In genomic region chr22:46047226-46047625, GRCh38 we compare ENCODE assay signal across 11 cellular contexts.
A peak's percentile ranks its signal among the peaks of the same experiment; 100 is the strongest.
DNase-seq lines count a peak whose midpoint lies in the region; ATAC-seq and TF ChIP-seq lines count a peak whose summit lies in the region.
"Had no signal": no experiment of that assay in that cellular context is flagged by ENCODE, and none has a peak within 500 bp of the region (broad histone marks: within the 10 kb centered on the region; RNA-seq: fewer than 3 reads in every experiment).

No MANE protein-coding gene starts in this region.

- TF ChIP-seq CTCF in mucosa of descending colon (IDR thresholded peaks at IDR 0.05): no peak
- TF ChIP-seq CTCF in suprapubic skin (IDR thresholded peaks at IDR 0.05): no peak

- WGBS in suprapubic skin: 47% methylated on average over 12 of the region's 13 CpGs

- H3K9me3 ChIP-seq in mucosa of descending colon (no peaks in the 10 kb centered on the region), suprapubic skin (no peaks in the 10 kb centered on the region)

- H3K4me3 ChIP-seq in mucosa of descending colon (no peak overlapping the region), suprapubic skin (peak overlapping the region; percentile 69)

- TF ChIP-seq POLR2A in suprapubic skin (IDR thresholded peaks at IDR 0.05): no peak

- H3K36me3 ChIP-seq in mucosa of descending colon (ENCODE audit: low read depth) (no peaks in the 10 kb centered on the region), suprapubic skin (no peaks in the 10 kb centered on the region)

- peak overlapping the region; percentile 90 for H3K27ac ChIP-seq in caudate nucleus (ENCODE audit: low read depth, low read length)
- H3K27ac ChIP-seq in suprapubic skin: peak overlapping the region; percentile 98

- H3K27me3 ChIP-seq in suprapubic skin: no peaks in the 10 kb centered on the region

- no peak for TF ChIP-seq EP300 in suprapubic skin (IDR thresholded peaks at IDR 0.05)

- H3K4me1 ChIP-seq in mucosa of descending colon (ENCODE audit: low read depth) (peaks cover 34% of the 10 kb centered on the region), suprapubic skin (peaks cover 91% of the 10 kb centered on the region)

- intact Hi-C loops in mucosa of descending colon (cut with DNase I, micrococcal nuclease): no loop called here

- no peak for ATAC-seq in mucosa of descending colon

- DNase-seq in NCI-H2107 treated with DMSO at 0.1 percent for 48 hours (lab: John Stamatoyannopoulos, UW; ENCODE audit: unreplicated experiment): peak; percentile 47
- no peak for DNase-seq in NCI-H2107 (lab: John Stamatoyannopoulos, UW)
- DNase-seq in caudate nucleus (lab: John Stamatoyannopoulos, UW): no peak
- DNase-seq in mucosa of descending colon: peak in 2 of 3 donors; percentile 17 to 23
- peak; percentile 48 to 64 for DNase-seq in suprapubic skin (ENCODE audit: low spot score in 2 of 2)
- no peak for DNase-seq in LoVo (ENCODE audit: low spot score)
- DNase-seq in inferior parietal cortex (ENCODE audit: extremely low spot score): no peak
- DNase-seq in kidney glomerular epithelial cell (lab: John Stamatoyannopoulos, UW): no peak
- DNase-seq: activated B cell treated with CpG ODN at 0.5 μM for 24 hours, DMS79, NCI-H446 had no signal

Comparison
In these comparisons a context has a peak if more than half of its experiments do, and no peak if none do; other contexts are left out.
1. DNase-seq: peak in NCI-H2107 treated with DMSO at 0.1 percent for 48 hours (single experiment), mucosa of descending colon (2 of 3) and suprapubic skin (2 of 2); none in NCI-H2107 (single experiment), caudate nucleus (0 of 61), LoVo (single experiment), inferior parietal cortex (single experiment) and kidney glomerular epithelial cell (single experiment).